Comparison of ENCODE assay signal across 35 cellular contexts in the genomic region with DNA sequence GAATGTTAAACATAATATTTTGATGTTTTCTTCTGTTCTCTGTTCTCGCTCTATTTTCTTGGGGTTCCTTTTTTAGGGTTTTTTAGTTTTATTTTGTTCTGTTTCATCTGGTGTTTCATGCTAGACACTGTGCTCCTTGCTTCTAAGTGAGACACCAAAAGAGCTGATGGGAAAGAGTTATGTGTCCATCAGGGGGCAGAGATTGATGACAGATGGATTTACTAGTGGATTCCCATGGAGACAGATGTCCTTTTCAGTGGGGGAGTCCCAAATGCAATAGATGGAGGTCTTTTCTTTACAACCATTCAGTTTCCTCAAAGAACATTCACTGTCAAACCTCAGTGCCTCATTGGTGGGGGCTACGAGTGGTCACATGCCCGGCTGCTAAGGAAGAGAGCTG. TPM values are rescaled to one million over a fixed set of nuclear protein-coding genes. Genes with fewer than 3 reads are reported as not detected.
"Had no signal": no experiment of that assay in that cellular context is flagged by ENCODE, and none has a peak within 500 bp of the region (broad histone marks: within the 10 kb centered on the region; RNA-seq: fewer than 3 reads in every experiment).

No MANE protein-coding gene starts in this region.

- H3K4me3 ChIP-seq: MG63 had no signal

- H3K36me3 ChIP-seq: MG63 had no signal

- DNase-seq: Karpas-422, Kasumi-1, MG63, MM.1S, MV-4-11, NCI-H1048, NCI-H1092, NCI-H1092 treated with DMSO at 0.1 percent for 48 hours, NCI-H1105, NCI-H1105 treated with DMSO at 0.1 percent for 48 hours, NCI-H1417, NCI-H1417 treated with DMSO at 0.1 percent for 48 hours, NCI-H1436, NCI-H1436 treated with DMSO at 0.1 percent for 48 hours, NCI-H146, NCI-H1694, NCI-H1694 treated with DMSO at 0.1 percent for 48 hours, NCI-H187, NCI-H187 treated with DMSO at 0.1 percent for 48 hours, NCI-H1930, NCI-H2029, NCI-H2029 treated with DMSO at 0.1 percent for 48 hours, NCI-H2081, NCI-H2081 treated with DMSO at 0.1 percent for 48 hours, NCI-H2107, NCI-H2171, NCI-H2171 treated with DMSO at 0.1 percent for 48 hours, NCI-H2227 treated with DMSO at 0.1 percent for 48 hours, NCI-H226, NCI-H345, NCI-H446, NCI-H446 treated with DMSO at 0.1 percent for 48 hours, NCI-H510A, NCI-H510A treated with DMSO at 0.1 percent for 48 hours had no signal

- H3K27me3 ChIP-seq: MG63 had no signal

RNA-seq across cellular contexts. Expression of a gene that starts 34.9 kb away (rescaled TPM):
- total RNA-seq: MCF 10A had no signal
